ENCODE assay signal across 14 cellular contexts in genomic region chr15:40368701-40369473, GRCh38. TPM values are rescaled to one million over a fixed set of nuclear protein-coding genes. Genes with fewer than 3 reads are reported as not detected.
DNase-seq lines count a peak whose midpoint lies in the region; ATAC-seq and TF ChIP-seq lines count a peak whose summit lies in the region.
"Had no signal": no experiment of that assay in that cellular context is flagged by ENCODE, and none has a peak within 500 bp of the region (broad histone marks: within the 10 kb centered on the region; RNA-seq: fewer than 3 reads in every experiment).

No MANE protein-coding gene starts in this region.

- no peaks in the 10 kb centered on the region for H3K27me3 Mint-ChIP-seq in activated naive CD4-positive, alpha-beta T cell treated with anti-CD3 and anti-CD28 coated beads, Interleukin-2, amount 50 U/mL, for 24 hours
- H3K27me3 Mint-ChIP-seq in activated B cell treated with CpG ODN at 0.5 μM for 24 hours, result no peaks in the 10 kb centered on the region

- intact Hi-C loops in activated B cell treated with CpG ODN at 0.5 μM for 24 hours (cut with micrococcal nuclease) (loop anchor here (1.0 to 10.0 kb wide), 6 partner anchors 13 to 416 kb away; partner anchors contain the start of gene KNSTRN), lower lobe of right lung (cut with DNase I) (no loop called here)

- no peak overlapping the region for H3K4me3 ChIP-seq in lower lobe of right lung
- H3K4me3 ChIP-seq: body of pancreas, GM12878 had no signal

- CTCF ChIA-PET in activated B cell treated with CpG ODN at 0.5 μM for 24 hours (lab: Charles Lee), result interaction anchor here (0.9 to 3.2 kb wide), 5 partner anchors 14 to 53 kb away, joined by 3 to 21 read pairs (median 5); partner anchors contain the start of genes IVD and KNSTRN

- H3K27ac ChIP-seq in lower lobe of right lung, result peak overlapping the region; percentile 4
- H3K27ac ChIP-seq in temporal lobe (ENCODE audit: low read depth, low read length), result peak overlapping the region; percentile 22
- H3K27ac ChIP-seq: SJSA1, VCaP had no signal

- no peak overlapping the region for H3K27ac Mint-ChIP-seq in activated naive CD4-positive, alpha-beta T cell treated with anti-CD3 and anti-CD28 coated beads, Interleukin-2, amount 50 U/mL, for 24 hours
- peak overlapping the region; percentile 3 for H3K27ac Mint-ChIP-seq in activated B cell treated with CpG ODN at 0.5 μM for 24 hours

- no peaks in the 10 kb centered on the region for H3K9me3 Mint-ChIP-seq in activated naive CD4-positive, alpha-beta T cell treated with anti-CD3 and anti-CD28 coated beads, Interleukin-2, amount 50 U/mL, for 24 hours
- no peaks in the 10 kb centered on the region for H3K9me3 Mint-ChIP-seq in activated B cell treated with CpG ODN at 0.5 μM for 24 hours

- H3K4me1 ChIP-seq in lower lobe of right lung, result peaks cover 29% of the 10 kb centered on the region

- POLR2A ChIA-PET in activated B cell treated with CpG ODN at 0.5 μM for 24 hours (lab: Charles Lee), result interaction anchor here (0.6 to 2.3 kb wide), 3 partner anchors 30 to 39 kb away, joined by 4 to 9 read pairs (median 6); partner anchors contain the start of gene IVD

- no peak for DNase-seq in activated naive CD4-positive, alpha-beta T cell (lab: John Stamatoyannopoulos, UW)
- DNase-seq in activated B cell treated with CpG ODN at 0.5 μM for 24 hours (no peak), lower lobe of right lung (no peak), foreskin melanocyte (no peak)

- H3K4me3 Mint-ChIP-seq in activated naive CD4-positive, alpha-beta T cell treated with anti-CD3 and anti-CD28 coated beads, Interleukin-2, amount 50 U/mL, for 24 hours, result peak overlapping the region; percentile 74
- H3K4me3 Mint-ChIP-seq in activated B cell treated with CpG ODN at 0.5 μM for 24 hours, result no peak overlapping the region

- ATAC-seq in activated B cell treated with CpG ODN at 0.5 μM for 24 hours (ENCODE audit: low read depth) (no peak), lower lobe of right lung (no peak), HG02642 (IDR thresholded peaks at IDR 0.05; ENCODE audit: poor library complexity, unreplicated experiment) (no peak), GM18909 (IDR thresholded peaks at IDR 0.05; ENCODE audit: poor library complexity, unreplicated experiment) (no peak)

- no peaks in the 10 kb centered on the region for H3K36me3 ChIP-seq in lower lobe of right lung
- H3K36me3 ChIP-seq: SJSA1 had no signal

- H3K9me3 ChIP-seq in lower lobe of right lung, result no peaks in the 10 kb centered on the region
- H3K9me3 ChIP-seq: body of pancreas, SJSA1 had no signal

- peaks cover 29% of the 10 kb centered on the region for H3K4me1 Mint-ChIP-seq in activated naive CD4-positive, alpha-beta T cell treated with anti-CD3 and anti-CD28 coated beads, Interleukin-2, amount 50 U/mL, for 24 hours
- peaks cover 13% of the 10 kb centered on the region for H3K4me1 Mint-ChIP-seq in activated B cell treated with CpG ODN at 0.5 μM for 24 hours

- no peaks in the 10 kb centered on the region for H3K27me3 ChIP-seq in lower lobe of right lung (ENCODE audit: low read depth)
- H3K27me3 ChIP-seq: body of pancreas, SJSA1 had no signal

- TF ChIP-seq CTCF in activated B cell treated with CpG ODN at 0.5 μM for 24 hours (IDR thresholded peaks at IDR 0.05) (no peak), lower lobe of right lung (IDR thresholded peaks at IDR 0.05) (no peak)

- no peaks in the 10 kb centered on the region for H3K36me3 Mint-ChIP-seq in activated naive CD4-positive, alpha-beta T cell treated with anti-CD3 and anti-CD28 coated beads, Interleukin-2, amount 50 U/mL, for 24 hours
- no peaks in the 10 kb centered on the region for H3K36me3 Mint-ChIP-seq in activated B cell treated with CpG ODN at 0.5 μM for 24 hours (ENCODE audit: low read depth)

RNA-seq across cellular contexts. Expression of gene DISP2, which starts 10.9 kb away (rescaled TPM):
- total RNA-seq in activated B cell treated with CpG ODN at 0.5 μM for 24 hours (0.38 and 0.39 TPM in 2 replicates), lower lobe of right lung (4.3 TPM), temporal lobe (20.9 TPM)
- total RNA-seq: GM12878 had no signal

RNA-seq across cellular contexts. Expression of gene KNSTRN, which starts 13.6 kb away (rescaled TPM):
- total RNA-seq in activated B cell treated with CpG ODN at 0.5 μM for 24 hours (11.5 and 13.4 TPM in 2 replicates), lower lobe of right lung (20.1 TPM), temporal lobe (15.0 TPM)

RNA-seq across cellular contexts. Expression of gene PHGR1, which starts 18.1 kb away (rescaled TPM):
- total RNA-seq in activated B cell treated with CpG ODN at 0.5 μM for 24 hours (not detected in 2 replicates), lower lobe of right lung (not detected), temporal lobe (not detected)
- total RNA-seq: body of pancreas, GM12878, osteocyte, SJSA1, urinary bladder had no signal

RNA-seq across cellular contexts. Expression of gene CCDC9B, which starts 28.1 kb away (rescaled TPM):
- 0.91 and 2.1 TPM in 2 replicates for total RNA-seq in activated B cell treated with CpG ODN at 0.5 μM for 24 hours
- total RNA-seq in lower lobe of right lung, result 71.4 TPM
- total RNA-seq in temporal lobe, result 1.5 TPM

RNA-seq across cellular contexts. Expression of gene IVD, which starts 36.7 kb away (rescaled TPM):
- total RNA-seq in activated B cell treated with CpG ODN at 0.5 μM for 24 hours (63.5 and 76.7 TPM in 2 replicates), lower lobe of right lung (93.5 TPM), temporal lobe (27.0 TPM)
